In the genomic region with DNA sequence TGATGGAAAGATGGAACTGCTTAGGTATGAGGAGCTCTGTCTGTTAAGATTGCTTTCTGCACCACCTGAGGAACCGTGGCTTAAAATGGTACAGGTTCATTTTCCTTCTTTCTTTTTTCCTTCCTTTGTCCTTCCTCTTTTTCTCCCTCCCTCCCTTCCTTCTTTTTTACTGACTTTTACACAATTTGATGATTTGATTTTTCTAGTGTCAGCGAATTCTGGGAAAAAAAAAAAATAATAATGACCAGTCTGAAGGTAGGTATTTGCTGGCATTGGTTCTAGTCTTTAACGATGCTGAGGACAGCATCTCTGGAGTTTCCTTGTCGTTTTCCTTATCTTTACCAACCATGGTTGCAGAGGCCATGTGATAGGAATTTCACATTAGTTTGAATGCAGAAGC, we compare ENCODE assay signal across 34 cellular contexts.
"Had no signal": no experiment of that assay in that cellular context is flagged by ENCODE, and none has a peak within 500 bp of the region (broad histone marks: within the 10 kb centered on the region; RNA-seq: fewer than 3 reads in every experiment).

No MANE protein-coding gene starts in this region.

- H3K27me3 ChIP-seq: adrenal gland, ascending aorta, body of pancreas, brain microvascular endothelial cell, breast epithelium, cardiac muscle cell had no signal

- ATAC-seq: activated naive CD4-positive, alpha-beta T cell treated with anti-CD3 and anti-CD28 coated beads, Interleukin-2, amount 50 U/mL, for 72 hours; activated naive CD8-positive, alpha-beta T cell treated with anti-CD3 and anti-CD28 coated beads, Interleukin-2, amount 50 U/mL, for 24 hours; activated T-cell treated with anti-CD3 and anti-CD28 coated beads, Interleukin-2, amount 50 U/mL, for 4 hours; activated T-cell treated with anti-CD3 and anti-CD28 coated beads, Interleukin-2, amount 50 U/mL, for 72 hours; activated T-helper 17 cell treated with anti-CD3 and anti-CD28 coated beads, Interleukin-2, amount 50 U/mL, for 72 hours; body of pancreas had no signal

- H3K4me1 ChIP-seq: adrenal gland, ascending aorta, body of pancreas, breast epithelium had no signal

- H3K9me3 ChIP-seq: adrenal gland, ascending aorta, body of pancreas, breast epithelium had no signal

- H3K27ac ChIP-seq: adrenal gland, ascending aorta, body of pancreas, brain microvascular endothelial cell, breast epithelium, cardiac muscle cell had no signal

- FAIRE-seq: astrocyte, bronchial epithelial cell had no signal

- DNase-seq: activated effector memory CD4-positive, alpha-beta T cell treated with anti-CD3 and anti-CD28 coated beads, Interleukin-2, amount 50 U/mL, for 16 hours; activated effector memory CD4-positive, alpha-beta T cell treated with Interleukin-2 at 50 U/mL for 16 hours; activated gamma-delta T cell; activated gamma-delta T cell treated with Interleukin-2 at 50 U/mL for 16 hours; activated naive CD4-positive, alpha-beta T cell; activated naive CD4-positive, alpha-beta T cell treated with anti-CD3 and anti-CD28 coated beads for 36 hours; activated naive CD4-positive, alpha-beta T cell treated with anti-CD3 and anti-CD28 coated beads, Interleukin-2, amount 10 ng/mL, durations not matched to agents 7 days and 5 days; activated naive CD4-positive, alpha-beta T cell treated with anti-CD3 and anti-CD28 coated beads, Interleukin-2, amount 50 U/mL, for 16 hours; activated naive CD4-positive, alpha-beta T cell treated with Interleukin-2 at 50 U/mL for 16 hours; activated naive CD8-positive, alpha-beta T cell treated with anti-CD3 and anti-CD28 coated beads for 36 hours; activated naive CD8-positive, alpha-beta T cell treated with anti-CD3 and anti-CD28 coated beads, Interleukin-2, amount 10 ng/mL, durations not matched to agents 7 days and 5 days; activated naive CD8-positive, alpha-beta T cell treated with anti-CD3 and anti-CD28 coated beads, Interleukin-2, amount 50 U/mL, for 24 hours; activated T-cell treated with anti-CD3 and anti-CD28 coated beads, Interleukin-2, amount 50 U/mL, for 1 hour; activated T-cell treated with anti-CD3 and anti-CD28 coated beads, Interleukin-2, amount 50 U/mL, for 24 hours; activated T-cell treated with anti-CD3 and anti-CD28 coated beads, Interleukin-2, amount 50 U/mL, for 4 hours; activated T-cell treated with anti-CD3 and anti-CD28 coated beads, Interleukin-2, amount 50 U/mL, for 48 hours; activated T-cell treated with anti-CD3 and anti-CD28 coated beads, Interleukin-2, amount 50 U/mL, for 72 hours; adrenal gland; amniotic stem cell; amygdala; anterior cingulate cortex; aorta; body of pancreas; brain microvascular endothelial cell; caudate nucleus; central memory CD4-positive, alpha-beta T cell; cerebellar nuclear complex had no signal

- H3K4me3 ChIP-seq: adrenal gland, ascending aorta, body of pancreas, breast epithelium, cardiac muscle cell had no signal

- H3K36me3 ChIP-seq: adrenal gland, ascending aorta, brain microvascular endothelial cell, breast epithelium, cardiac muscle cell had no signal
